15 cellular contexts compared by ENCODE assay signal in genomic region chr3:188090626-188091309, GRCh38.
DNase-seq lines count a peak whose midpoint lies in the region; ATAC-seq and TF ChIP-seq lines count a peak whose summit lies in the region.
"Had no signal": no experiment of that assay in that cellular context is flagged by ENCODE, and none has a peak within 500 bp of the region (broad histone marks: within the 10 kb centered on the region; RNA-seq: fewer than 3 reads in every experiment).

No MANE protein-coding gene starts in this region.

- no peaks in the 10 kb centered on the region for H3K9me2 ChIP-seq in MM.1S (replicated peaks; ENCODE audit: insufficient read depth, low read length)

- no peak overlapping the region for H2AFZ ChIP-seq in MM.1S (ENCODE audit: low read length)

- H4K20me1 ChIP-seq in MM.1S (ENCODE audit: insufficient read depth, low read length), result no peaks in the 10 kb centered on the region

- H3K9me3 ChIP-seq in MM.1S (replicated peaks; ENCODE audit: insufficient read depth, low read length) (no peaks in the 10 kb centered on the region), mucosa of descending colon (no peaks in the 10 kb centered on the region)
- H3K9me3 ChIP-seq: heart right ventricle had no signal

- ATAC-seq in mucosa of descending colon, result peak; percentile 28
- no peak for ATAC-seq in GM18861 (IDR thresholded peaks at IDR 0.05; ENCODE audit: unreplicated experiment)
- no peak for ATAC-seq in GM18511 (IDR thresholded peaks at IDR 0.05; ENCODE audit: unreplicated experiment)
- no peak for ATAC-seq in HG02884 (IDR thresholded peaks at IDR 0.05; ENCODE audit: unreplicated experiment)
- ATAC-seq: activated naive CD4-positive, alpha-beta T cell treated with anti-CD3 and anti-CD28 coated beads, Interleukin-2, amount 50 U/mL, for 72 hours; activated T-cell treated with anti-CD3 and anti-CD28 coated beads, Interleukin-2, amount 50 U/mL, for 72 hours; Right ventricle myocardium inferior; stimulated activated naive B cell treated with anti-CD40 and anti-IgM and Interleukin-4, amounts not matched to agents 10 μg/mL and 1 μg/mL and 100 μg/mL, for 72 hours had no signal

- no peaks in the 10 kb centered on the region for H3K27me3 ChIP-seq in MM.1S (replicated peaks; ENCODE audit: insufficient read depth, low read length)
- H3K27me3 ChIP-seq: heart right ventricle had no signal

- no peak overlapping the region for H3K4me2 ChIP-seq in MM.1S (ENCODE audit: low read depth, low read length)

- H3K4me3 ChIP-seq in MM.1S (ENCODE audit: low read length) (no peak overlapping the region), mucosa of descending colon (no peak overlapping the region)
- H3K4me3 ChIP-seq: dorsolateral prefrontal cortex, heart right ventricle had no signal

- H3K79me2 ChIP-seq in MM.1S (ENCODE audit: low read length), result no peaks in the 10 kb centered on the region

- no peak overlapping the region for H3K27ac ChIP-seq in MM.1S (ENCODE audit: low read length)
- H3K27ac ChIP-seq: dorsolateral prefrontal cortex, heart right ventricle had no signal

- H3K4me1 ChIP-seq in MM.1S (ENCODE audit: low read length) (no peaks in the 10 kb centered on the region), mucosa of descending colon (ENCODE audit: low read depth) (no peaks in the 10 kb centered on the region)

- TF ChIP-seq CTCF in MM.1S (IDR thresholded peaks at IDR 0.05; ENCODE audit: low read length) (no peak), mucosa of descending colon (IDR thresholded peaks at IDR 0.05) (no peak)

- intact Hi-C loops in mucosa of descending colon (cut with DNase I, micrococcal nuclease), result no loop called here

- H3F3A ChIP-seq in MM.1S (ENCODE audit: insufficient read depth, low read length), result no peaks in the 10 kb centered on the region

- DNase-seq in MM.1S, result peak; percentile 2
- peak in 2 of 3 experiments; percentile 59 to 86 for DNase-seq in NCI-H1417 (lab: John Stamatoyannopoulos, UW)
- peak; percentile 50 for DNase-seq in NCI-H510A treated with DMSO at 0.1 percent for 48 hours (lab: John Stamatoyannopoulos, UW)
- DNase-seq in mucosa of descending colon, result peak in 1 of 3 donors; percentile 25
- DNase-seq: activated CD4-positive, alpha-beta T cell treated with anti-CD3 and anti-CD28 coated beads for 4 hours; activated T-cell treated with anti-CD3 and anti-CD28 coated beads, Interleukin-2, amount 50 U/mL, for 72 hours; dorsolateral prefrontal cortex; heart right ventricle; stimulated activated CD4-positive, alpha-beta T cell treated with anti-CD3 and anti-CD28 coated beads, Interleukin-2, amount 100 ng/mL, for 24 hours; stimulated activated naive B cell treated with anti-CD40 and anti-IgM and Interleukin-4, amounts not matched to agents 10 μg/mL and 1 μg/mL and 100 μg/mL, for 72 hours had no signal

- H3K9ac ChIP-seq in MM.1S (ENCODE audit: low read length), result no peak overlapping the region

- H3K36me3 ChIP-seq in MM.1S (replicated peaks; ENCODE audit: insufficient read depth, low read length), result no peaks in the 10 kb centered on the region
- no peaks in the 10 kb centered on the region for H3K36me3 ChIP-seq in mucosa of descending colon (ENCODE audit: low read depth)
- H3K36me3 ChIP-seq: heart right ventricle had no signal
